1 cellular context compared by ENCODE assay signal in the genomic region with DNA sequence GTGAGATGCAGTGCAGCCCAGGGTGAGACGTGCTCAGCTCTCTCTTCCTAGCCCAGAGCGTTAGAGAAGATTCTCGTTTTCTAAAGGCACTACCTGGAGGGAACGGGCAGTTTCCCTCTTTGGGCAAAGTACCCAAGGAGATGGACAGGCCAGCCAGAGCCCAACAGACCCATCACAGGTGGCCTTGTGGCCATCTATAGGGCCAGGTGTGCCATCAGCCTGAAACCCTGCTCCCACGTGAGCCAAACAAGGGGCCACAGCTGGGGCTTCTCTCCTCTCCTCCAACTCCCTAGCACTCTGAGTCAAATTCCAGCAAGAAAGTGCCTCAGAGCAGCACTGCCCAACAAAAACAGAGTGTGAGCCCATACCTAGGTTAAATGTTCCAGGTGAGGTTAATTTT.
TF ChIP-seq lines count a peak whose summit lies in the region.

No MANE protein-coding gene starts in this region.

TF ChIP-seq in GM23338, 12 proteins besides CTCF, POLR2A, EP300 and RAD21 (continued from another document):
- TF ChIP-seq, protein P1, sequence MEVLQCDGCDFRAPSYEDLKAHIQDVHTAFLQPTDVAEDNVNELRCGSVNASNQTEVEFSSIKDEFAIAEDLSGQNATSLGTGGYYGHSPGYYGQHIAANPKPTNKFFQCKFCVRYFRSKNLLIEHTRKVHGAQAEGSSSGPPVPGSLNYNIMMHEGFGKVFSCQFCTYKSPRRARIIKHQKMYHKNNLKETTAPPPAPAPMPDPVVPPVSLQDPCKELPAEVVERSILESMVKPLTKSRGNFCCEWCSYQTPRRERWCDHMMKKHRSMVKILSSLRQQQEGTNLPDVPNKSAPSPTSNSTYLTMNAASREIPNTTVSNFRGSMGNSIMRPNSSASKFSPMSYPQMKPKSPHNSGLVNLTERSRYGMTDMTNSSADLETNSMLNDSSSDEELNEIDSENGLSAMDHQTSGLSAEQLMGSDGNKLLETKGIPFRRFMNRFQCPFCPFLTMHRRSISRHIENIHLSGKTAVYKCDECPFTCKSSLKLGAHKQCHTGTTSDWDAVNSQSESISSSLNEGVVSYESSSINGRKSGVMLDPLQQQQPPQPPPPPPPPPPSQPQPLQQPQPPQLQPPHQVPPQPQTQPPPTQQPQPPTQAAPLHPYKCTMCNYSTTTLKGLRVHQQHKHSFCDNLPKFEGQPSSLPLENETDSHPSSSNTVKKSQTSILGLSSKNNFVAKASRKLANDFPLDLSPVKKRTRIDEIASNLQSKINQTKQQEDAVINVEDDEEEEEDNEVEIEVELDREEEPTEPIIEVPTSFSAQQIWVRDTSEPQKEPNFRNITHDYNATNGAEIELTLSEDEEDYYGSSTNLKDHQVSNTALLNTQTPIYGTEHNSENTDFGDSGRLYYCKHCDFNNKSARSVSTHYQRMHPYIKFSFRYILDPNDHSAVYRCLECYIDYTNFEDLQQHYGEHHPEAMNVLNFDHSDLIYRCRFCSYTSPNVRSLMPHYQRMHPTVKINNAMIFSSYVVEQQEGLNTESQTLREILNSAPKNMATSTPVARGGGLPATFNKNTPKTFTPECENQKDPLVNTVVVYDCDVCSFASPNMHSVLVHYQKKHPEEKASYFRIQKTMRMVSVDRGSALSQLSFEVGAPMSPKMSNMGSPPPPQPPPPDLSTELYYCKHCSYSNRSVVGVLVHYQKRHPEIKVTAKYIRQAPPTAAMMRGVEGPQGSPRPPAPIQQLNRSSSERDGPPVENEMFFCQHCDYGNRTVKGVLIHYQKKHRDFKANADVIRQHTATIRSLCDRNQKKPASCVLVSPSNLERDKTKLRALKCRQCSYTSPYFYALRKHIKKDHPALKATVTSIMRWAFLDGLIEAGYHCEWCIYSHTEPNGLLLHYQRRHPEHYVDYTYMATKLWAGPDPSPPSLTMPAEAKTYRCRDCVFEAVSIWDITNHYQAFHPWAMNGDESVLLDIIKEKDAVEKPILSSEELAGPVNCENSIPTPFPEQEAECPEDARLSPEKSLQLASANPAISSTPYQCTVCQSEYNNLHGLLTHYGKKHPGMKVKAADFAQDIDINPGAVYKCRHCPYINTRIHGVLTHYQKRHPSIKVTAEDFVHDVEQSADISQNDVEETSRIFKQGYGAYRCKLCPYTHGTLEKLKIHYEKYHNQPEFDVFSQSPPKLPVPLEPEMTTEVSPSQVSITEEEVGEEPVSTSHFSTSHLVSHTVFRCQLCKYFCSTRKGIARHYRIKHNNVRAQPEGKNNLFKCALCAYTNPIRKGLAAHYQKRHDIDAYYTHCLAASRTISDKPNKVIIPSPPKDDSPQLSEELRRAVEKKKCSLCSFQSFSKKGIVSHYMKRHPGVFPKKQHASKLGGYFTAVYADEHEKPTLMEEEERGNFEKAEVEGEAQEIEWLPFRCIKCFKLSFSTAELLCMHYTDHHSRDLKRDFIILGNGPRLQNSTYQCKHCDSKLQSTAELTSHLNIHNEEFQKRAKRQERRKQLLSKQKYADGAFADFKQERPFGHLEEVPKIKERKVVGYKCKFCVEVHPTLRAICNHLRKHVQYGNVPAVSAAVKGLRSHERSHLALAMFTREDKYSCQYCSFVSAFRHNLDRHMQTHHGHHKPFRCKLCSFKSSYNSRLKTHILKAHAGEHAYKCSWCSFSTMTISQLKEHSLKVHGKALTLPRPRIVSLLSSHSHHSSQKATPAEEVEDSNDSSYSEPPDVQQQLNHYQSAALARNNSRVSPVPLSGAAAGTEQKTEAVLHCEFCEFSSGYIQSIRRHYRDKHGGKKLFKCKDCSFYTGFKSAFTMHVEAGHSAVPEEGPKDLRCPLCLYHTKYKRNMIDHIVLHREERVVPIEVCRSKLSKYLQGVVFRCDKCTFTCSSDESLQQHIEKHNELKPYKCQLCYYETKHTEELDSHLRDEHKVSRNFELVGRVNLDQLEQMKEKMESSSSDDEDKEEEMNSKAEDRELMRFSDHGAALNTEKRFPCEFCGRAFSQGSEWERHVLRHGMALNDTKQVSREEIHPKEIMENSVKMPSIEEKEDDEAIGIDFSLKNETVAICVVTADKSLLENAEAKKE (CRISPR knock-in tag; IDR thresholded peaks at IDR 0.05), result no peak
- TF ChIP-seq JUNB (IDR thresholded peaks at IDR 0.05; ENCODE audit: unreplicated experiment) (no peak), STAT1 (IDR thresholded peaks at IDR 0.05; ENCODE audit: unreplicated experiment) (no peak), CREB1 (CRISPR knock-in tag; IDR thresholded peaks at IDR 0.05; ENCODE audit: low read depth) (no peak)
